Comparison of ENCODE assay signal across 1 cellular context in the genomic region with DNA sequence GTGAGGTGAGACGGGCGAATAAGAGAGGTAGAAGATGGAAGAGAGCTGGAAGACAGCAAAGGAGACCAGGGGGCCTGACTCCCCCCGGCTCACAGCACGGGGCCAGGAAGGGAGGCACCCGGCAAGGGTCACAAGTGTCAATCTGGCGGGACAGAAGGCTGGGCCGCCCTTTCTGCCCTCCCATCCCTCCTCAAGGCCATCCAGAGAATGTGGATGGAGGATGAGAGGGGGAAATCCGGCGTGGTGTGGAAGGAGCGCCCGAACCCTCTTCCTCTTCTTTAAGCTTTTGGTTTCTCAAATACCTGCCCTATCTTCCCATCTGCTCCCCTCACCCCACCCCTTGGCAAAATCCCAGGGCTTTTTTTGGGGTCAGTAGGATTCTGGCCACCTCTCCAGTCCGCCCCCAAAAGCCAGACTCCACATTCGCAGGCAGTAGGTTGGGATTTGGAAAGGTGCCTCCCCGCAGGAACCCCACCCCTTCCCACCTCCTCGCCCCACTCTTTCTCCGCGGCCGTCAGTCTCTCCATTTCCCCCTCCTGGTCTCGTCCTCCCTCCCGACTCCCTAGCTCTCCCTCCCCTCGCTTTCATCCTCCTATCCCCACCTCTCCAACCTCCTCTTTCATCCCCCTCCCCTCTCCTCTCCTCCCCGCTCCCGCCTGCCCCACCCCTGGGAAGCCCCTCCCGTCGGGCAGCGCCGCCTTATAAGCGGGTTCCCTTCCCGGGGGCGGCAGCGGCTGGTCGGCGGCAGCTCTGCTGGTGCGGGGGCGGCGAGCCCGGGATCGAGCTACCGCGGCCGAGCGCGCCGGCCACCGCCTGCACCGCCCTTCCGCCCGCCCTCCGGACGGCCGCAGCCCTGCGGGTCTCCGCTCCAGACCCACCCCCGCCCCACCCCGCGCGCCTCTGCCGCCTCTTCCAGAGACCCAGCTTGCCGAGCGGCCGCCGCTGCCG.
TF ChIP-seq lines count a peak whose summit lies in the region.

Gene PTMS, plus strand, starts transcription at position 730 of the 948 bp plus-strand sequence. CDS start 343 bp downstream, outside the sequence.

TF ChIP-seq in K562, 482 proteins besides CTCF, POLR2A, EP300 and RAD21 (continued from another document and continues in another):
- TF ChIP-seq ZMIZ1 (IDR thresholded peaks at IDR 0.05; ENCODE audit: low read depth in 2 of 2, low read length in 2 of 2) (no peak), LEF1 (IDR thresholded peaks at IDR 0.05) (0 out of 2 replicates have a peak, but pooled peaks have one; percentile 29), HDAC6 (IDR thresholded peaks at IDR 0.05; ENCODE audit: low read depth, low read length) (no peak), LCOR (CRISPR knock-in tag; IDR thresholded peaks at IDR 0.05) (no peak), PML (IDR thresholded peaks at IDR 0.05; ENCODE audit: low read length) (no peak), RNF2 (IDR thresholded peaks at IDR 0.05) (0 out of 2 replicates have a peak, but pooled peaks have one; percentile 13), BRD9 (IDR thresholded peaks at IDR 0.05; ENCODE audit: low read depth, partially characterized antibody) (no peak), SAP30 (IDR thresholded peaks at IDR 0.05; ENCODE audit: borderline replicate concordance, insufficient read depth, low read depth, low read length, poor library complexity, severe bottlenecking) (no peak), CBX1 (IDR thresholded peaks at IDR 0.05; ENCODE audit: low read depth) (no peak), SRSF3 (IDR thresholded peaks at IDR 0.05; ENCODE audit: insufficient read depth, low read length) (no peak), ETV6 (IDR thresholded peaks at IDR 0.05; ENCODE audit: borderline replicate concordance in 1 of 2, low read depth in 2 of 2, low read length in 1 of 2) (no peak), ETV6 (CRISPR knock-in tag; IDR thresholded peaks at IDR 0.05; ENCODE audit: borderline replicate concordance) (no peak), ZNF586 (CRISPR knock-in tag; conservative IDR thresholded peaks at IDR 0.05) (no peak), ARID2 (IDR thresholded peaks at IDR 0.05) (no peak), KLF1 (tag; IDR thresholded peaks at IDR 0.05) (no peak), PCBP2 (IDR thresholded peaks at IDR 0.05; ENCODE audit: low read depth, low read length, poor library complexity, severe bottlenecking) (no peak), NR2C2 (CRISPR knock-in tag; IDR thresholded peaks at IDR 0.05) (no peak), NR2C2 (tag; IDR thresholded peaks at IDR 0.05) (no peak; the same call in 1 of the 2 replicates), IRF2 (CRISPR knock-in tag; IDR thresholded peaks at IDR 0.05) (no peak), TOE1 (IDR thresholded peaks at IDR 0.05; ENCODE audit: borderline replicate concordance) (no peak), TOE1 (CRISPR knock-in tag; IDR thresholded peaks at IDR 0.05; ENCODE audit: borderline replicate concordance, low read depth) (no peak), KLF13 (tag; IDR thresholded peaks at IDR 0.05; ENCODE audit: borderline replicate concordance, low read depth) (no peak), ZNF212 (CRISPR knock-in tag; IDR thresholded peaks at IDR 0.05) (no peak), FOXP1 (CRISPR knock-in tag; IDR thresholded peaks at IDR 0.05) (no peak), HOMEZ (CRISPR knock-in tag; IDR thresholded peaks at IDR 0.05) (no peak), GABPB1 (CRISPR knock-in tag; IDR thresholded peaks at IDR 0.05) (peak; percentile 6; the same call in 1 of the 2 replicates), ZC3H4 (CRISPR knock-in tag; IDR thresholded peaks at IDR 0.05; ENCODE audit: borderline replicate concordance) (no peak), GTF3C2 (IDR thresholded peaks at IDR 0.05; ENCODE audit: borderline replicate concordance, extremely low read depth, insufficient read length) (no peak), HNRNPUL1 (IDR thresholded peaks at IDR 0.05; ENCODE audit: low read length) (no peak), TGIF2 (CRISPR knock-in tag; IDR thresholded peaks at IDR 0.05) (no peak), SIRT6 (IDR thresholded peaks at IDR 0.05; ENCODE audit: low read depth, low read length) (no peak), LARP7 (IDR thresholded peaks at IDR 0.05) (no peak), CAMTA2 (CRISPR knock-in tag; conservative IDR thresholded peaks at IDR 0.05) (no peak), TRIM28 (IDR thresholded peaks at IDR 0.05) (no peak), CHD1 (IDR thresholded peaks at IDR 0.05; ENCODE audit: low read length) (no peak), NR2F6 (CRISPR knock-in tag; IDR thresholded peaks at IDR 0.05) (no peak), KDM1A (IDR thresholded peaks at IDR 0.05) (no peak), NFE2L1 (tag; IDR thresholded peaks at IDR 0.05; ENCODE audit: borderline replicate concordance, low read depth) (no peak)
- TF ChIP-seq, protein P1, sequence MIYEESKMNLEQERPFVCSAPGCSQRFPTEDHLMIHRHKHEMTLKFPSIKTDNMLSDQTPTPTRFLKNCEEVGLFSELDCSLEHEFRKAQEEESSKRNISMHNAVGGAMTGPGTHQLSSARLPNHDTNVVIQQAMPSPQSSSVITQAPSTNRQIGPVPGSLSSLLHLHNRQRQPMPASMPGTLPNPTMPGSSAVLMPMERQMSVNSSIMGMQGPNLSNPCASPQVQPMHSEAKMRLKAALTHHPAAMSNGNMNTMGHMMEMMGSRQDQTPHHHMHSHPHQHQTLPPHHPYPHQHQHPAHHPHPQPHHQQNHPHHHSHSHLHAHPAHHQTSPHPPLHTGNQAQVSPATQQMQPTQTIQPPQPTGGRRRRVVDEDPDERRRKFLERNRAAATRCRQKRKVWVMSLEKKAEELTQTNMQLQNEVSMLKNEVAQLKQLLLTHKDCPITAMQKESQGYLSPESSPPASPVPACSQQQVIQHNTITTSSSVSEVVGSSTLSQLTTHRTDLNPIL (CRISPR knock-in tag; IDR thresholded peaks at IDR 0.05) = no peak
- TF ChIP-seq, protein P2, sequence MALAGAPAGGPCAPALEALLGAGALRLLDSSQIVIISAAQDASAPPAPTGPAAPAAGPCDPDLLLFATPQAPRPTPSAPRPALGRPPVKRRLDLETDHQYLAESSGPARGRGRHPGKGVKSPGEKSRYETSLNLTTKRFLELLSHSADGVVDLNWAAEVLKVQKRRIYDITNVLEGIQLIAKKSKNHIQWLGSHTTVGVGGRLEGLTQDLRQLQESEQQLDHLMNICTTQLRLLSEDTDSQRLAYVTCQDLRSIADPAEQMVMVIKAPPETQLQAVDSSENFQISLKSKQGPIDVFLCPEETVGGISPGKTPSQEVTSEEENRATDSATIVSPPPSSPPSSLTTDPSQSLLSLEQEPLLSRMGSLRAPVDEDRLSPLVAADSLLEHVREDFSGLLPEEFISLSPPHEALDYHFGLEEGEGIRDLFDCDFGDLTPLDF (CRISPR knock-in tag; IDR thresholded peaks at IDR 0.05) = no peak
- TF ChIP-seq, protein P3, sequence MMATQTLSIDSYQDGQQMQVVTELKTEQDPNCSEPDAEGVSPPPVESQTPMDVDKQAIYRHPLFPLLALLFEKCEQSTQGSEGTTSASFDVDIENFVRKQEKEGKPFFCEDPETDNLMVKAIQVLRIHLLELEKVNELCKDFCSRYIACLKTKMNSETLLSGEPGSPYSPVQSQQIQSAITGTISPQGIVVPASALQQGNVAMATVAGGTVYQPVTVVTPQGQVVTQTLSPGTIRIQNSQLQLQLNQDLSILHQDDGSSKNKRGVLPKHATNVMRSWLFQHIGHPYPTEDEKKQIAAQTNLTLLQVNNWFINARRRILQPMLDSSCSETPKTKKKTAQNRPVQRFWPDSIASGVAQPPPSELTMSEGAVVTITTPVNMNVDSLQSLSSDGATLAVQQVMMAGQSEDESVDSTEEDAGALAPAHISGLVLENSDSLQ (IDR thresholded peaks at IDR 0.05) = peak; percentile 80
- TF ChIP-seq, protein P4, sequence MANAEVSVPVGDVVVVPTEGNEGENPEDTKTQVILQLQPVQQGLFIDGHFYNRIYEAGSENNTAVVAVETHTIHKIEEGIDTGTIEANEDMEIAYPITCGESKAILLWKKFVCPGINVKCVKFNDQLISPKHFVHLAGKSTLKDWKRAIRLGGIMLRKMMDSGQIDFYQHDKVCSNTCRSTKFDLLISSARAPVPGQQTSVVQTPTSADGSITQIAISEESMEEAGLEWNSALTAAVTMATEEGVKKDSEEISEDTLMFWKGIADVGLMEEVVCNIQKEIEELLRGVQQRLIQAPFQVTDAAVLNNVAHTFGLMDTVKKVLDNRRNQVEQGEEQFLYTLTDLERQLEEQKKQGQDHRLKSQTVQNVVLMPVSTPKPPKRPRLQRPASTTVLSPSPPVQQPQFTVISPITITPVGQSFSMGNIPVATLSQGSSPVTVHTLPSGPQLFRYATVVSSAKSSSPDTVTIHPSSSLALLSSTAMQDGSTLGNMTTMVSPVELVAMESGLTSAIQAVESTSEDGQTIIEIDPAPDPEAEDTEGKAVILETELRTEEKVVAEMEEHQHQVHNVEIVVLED (CRISPR knock-in tag; IDR thresholded peaks at IDR 0.05) = no peak
- TF ChIP-seq, protein P5, sequence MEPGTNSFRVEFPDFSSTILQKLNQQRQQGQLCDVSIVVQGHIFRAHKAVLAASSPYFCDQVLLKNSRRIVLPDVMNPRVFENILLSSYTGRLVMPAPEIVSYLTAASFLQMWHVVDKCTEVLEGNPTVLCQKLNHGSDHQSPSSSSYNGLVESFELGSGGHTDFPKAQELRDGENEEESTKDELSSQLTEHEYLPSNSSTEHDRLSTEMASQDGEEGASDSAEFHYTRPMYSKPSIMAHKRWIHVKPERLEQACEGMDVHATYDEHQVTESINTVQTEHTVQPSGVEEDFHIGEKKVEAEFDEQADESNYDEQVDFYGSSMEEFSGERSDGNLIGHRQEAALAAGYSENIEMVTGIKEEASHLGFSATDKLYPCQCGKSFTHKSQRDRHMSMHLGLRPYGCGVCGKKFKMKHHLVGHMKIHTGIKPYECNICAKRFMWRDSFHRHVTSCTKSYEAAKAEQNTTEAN (CRISPR knock-in tag; IDR thresholded peaks at IDR 0.05) = no peak
- TF ChIP-seq, protein P6, sequence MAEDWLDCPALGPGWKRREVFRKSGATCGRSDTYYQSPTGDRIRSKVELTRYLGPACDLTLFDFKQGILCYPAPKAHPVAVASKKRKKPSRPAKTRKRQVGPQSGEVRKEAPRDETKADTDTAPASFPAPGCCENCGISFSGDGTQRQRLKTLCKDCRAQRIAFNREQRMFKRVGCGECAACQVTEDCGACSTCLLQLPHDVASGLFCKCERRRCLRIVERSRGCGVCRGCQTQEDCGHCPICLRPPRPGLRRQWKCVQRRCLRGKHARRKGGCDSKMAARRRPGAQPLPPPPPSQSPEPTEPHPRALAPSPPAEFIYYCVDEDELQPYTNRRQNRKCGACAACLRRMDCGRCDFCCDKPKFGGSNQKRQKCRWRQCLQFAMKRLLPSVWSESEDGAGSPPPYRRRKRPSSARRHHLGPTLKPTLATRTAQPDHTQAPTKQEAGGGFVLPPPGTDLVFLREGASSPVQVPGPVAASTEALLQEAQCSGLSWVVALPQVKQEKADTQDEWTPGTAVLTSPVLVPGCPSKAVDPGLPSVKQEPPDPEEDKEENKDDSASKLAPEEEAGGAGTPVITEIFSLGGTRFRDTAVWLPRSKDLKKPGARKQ (CRISPR knock-in tag; IDR thresholded peaks at IDR 0.05) = no peak
